1 cellular context compared by ENCODE assay signal in genomic region chr12:64459388-64460024, GRCh38.
TF ChIP-seq lines count a peak whose summit lies in the region.

No MANE protein-coding gene starts in this region.

TF ChIP-seq in GM23338, 12 proteins besides CTCF, POLR2A, EP300 and RAD21:
- TF ChIP-seq EZH2phosphoT487 (IDR thresholded peaks at IDR 0.05; ENCODE audit: unreplicated experiment) (no peak), POLR2AphosphoS5 (IDR thresholded peaks at IDR 0.05; ENCODE audit: low read depth) (no peak), CREB1 (CRISPR knock-in tag; IDR thresholded peaks at IDR 0.05; ENCODE audit: low read depth) (no peak), EZH2 (IDR thresholded peaks at IDR 0.05; ENCODE audit: low read depth, unreplicated experiment) (no peak), ETS1 (IDR thresholded peaks at IDR 0.05) (no peak), ZNF331 (CRISPR knock-in tag; IDR thresholded peaks at IDR 0.05; ENCODE audit: low read depth) (no peak), JUNB (IDR thresholded peaks at IDR 0.05; ENCODE audit: unreplicated experiment) (no peak), ZNF462 (CRISPR knock-in tag; IDR thresholded peaks at IDR 0.05) (no peak), NANOG (IDR thresholded peaks at IDR 0.05; ENCODE audit: borderline replicate concordance) (no peak), STAT1 (IDR thresholded peaks at IDR 0.05; ENCODE audit: unreplicated experiment) (no peak), REST (IDR thresholded peaks at IDR 0.05; ENCODE audit: unreplicated experiment) (no peak), ZNF114 (CRISPR knock-in tag; IDR thresholded peaks at IDR 0.05) (no peak)
